Comparison of ENCODE assay signal across 8 cellular contexts in genomic region chr2:48344441-48344756, GRCh38. TPM values are rescaled to one million over a fixed set of nuclear protein-coding genes. Genes with fewer than 3 reads are reported as not detected.
DNase-seq lines count a peak whose midpoint lies in the region; ATAC-seq and TF ChIP-seq lines count a peak whose summit lies in the region.

No MANE protein-coding gene starts in this region.

- no peak overlapping the region for H3K9ac ChIP-seq in BLaER1

- H4K20me1 ChIP-seq in BLaER1: peaks cover 8% of the 10 kb centered on the region; the same call in 1 of the 2 replicates

- peak overlapping the region; percentile 39; the same call in 1 of the 2 replicates for H3K4me3 ChIP-seq in BLaER1

- no peaks in the 10 kb centered on the region for H3K27me3 ChIP-seq in BLaER1

- H3K36me3 ChIP-seq in BLaER1 (peaks cover 33% of the 10 kb centered on the region), KOPT-K1 (ENCODE audit: insufficient read depth, low read length) (peaks cover 34% of the 10 kb centered on the region)

- H3K4me1 ChIP-seq in BLaER1: peaks cover 15% of the 10 kb centered on the region

- DNase-seq in central memory CD8-positive, alpha-beta T cell (ENCODE audit: low spot score in 2 of 2): no peak
- no peak for DNase-seq in natural killer cell
- DNase-seq in HCEC 1CT: no peak

- H3K4me1 Mint-ChIP-seq in central memory CD8-positive, alpha-beta T cell: peaks cover 30% of the 10 kb centered on the region
- peaks cover 50 to 54% of the 10 kb centered on the region in 2 donors for H3K4me1 Mint-ChIP-seq in natural killer cell

- H3K4me2 ChIP-seq in BLaER1: peak overlapping the region; percentile 57

- H3K27ac ChIP-seq in BLaER1 (no peak overlapping the region), KOPT-K1 (ENCODE audit: low read depth, low read length, poor library complexity, severe bottlenecking) (peak overlapping the region; percentile 29)

- no peak for ATAC-seq in central memory CD8-positive, alpha-beta T cell (replicated peaks; ENCODE audit: extremely low read depth, poor library complexity, severe bottlenecking)
- ATAC-seq in natural killer cell (peak in 2 of 3 donors; percentile 7), HG02678 (IDR thresholded peaks at IDR 0.05; ENCODE audit: unreplicated experiment) (no peak), HG02870 (IDR thresholded peaks at IDR 0.05; ENCODE audit: unreplicated experiment) (no peak), HG03520 (IDR thresholded peaks at IDR 0.05; ENCODE audit: unreplicated experiment) (no peak)

- TF ChIP-seq CTCF in natural killer cell (IDR thresholded peaks at IDR 0.05): no peak

- H3K4me3 Mint-ChIP-seq in central memory CD8-positive, alpha-beta T cell: peak overlapping the region; percentile 66
- peak overlapping the region; percentile 74 for H3K4me3 Mint-ChIP-seq in natural killer cell

- H3K36me3 Mint-ChIP-seq in central memory CD8-positive, alpha-beta T cell (ENCODE audit: insufficient read depth): peaks cover 14% of the 10 kb centered on the region
- peaks cover 15% of the 10 kb centered on the region for H3K36me3 Mint-ChIP-seq in natural killer cell

- H3K27ac Mint-ChIP-seq in central memory CD8-positive, alpha-beta T cell (ENCODE audit: low read depth): peak overlapping the region; percentile 86
- H3K27ac Mint-ChIP-seq in natural killer cell: peak overlapping the region; percentile 74 to 87

- no peaks in the 10 kb centered on the region for H3K27me3 Mint-ChIP-seq in central memory CD8-positive, alpha-beta T cell
- no peaks in the 10 kb centered on the region for H3K27me3 Mint-ChIP-seq in natural killer cell (ENCODE audit: low read depth in 2 of 2)

- no peaks in the 10 kb centered on the region for H3K9me3 Mint-ChIP-seq in central memory CD8-positive, alpha-beta T cell
- peaks cover 2 to 8% of the 10 kb centered on the region in 2 donors for H3K9me3 Mint-ChIP-seq in natural killer cell

- intact Hi-C loops in natural killer cell (cut with micrococcal nuclease): no loop called here

- peaks cover 34% of the 10 kb centered on the region for H3K9me3 ChIP-seq in BLaER1
- H3K9me3 ChIP-seq in KOPT-K1 (ENCODE audit: insufficient read depth, low read length, poor library complexity, severe bottlenecking): peaks cover 34% of the 10 kb centered on the region

RNA-seq across cellular contexts. Expression of gene FOXN2, which starts 29.9 kb away (rescaled TPM):
- 10 to 100 TPM; 58.6 to 71.6 (median 65.9) TPM for total RNA-seq in natural killer cell

Comparison
In these comparisons a context has a peak if more than half of its experiments do, and no peak if none do; other contexts are left out.
1. ATAC-seq: peak in natural killer cell (2 of 3); none in central memory CD8-positive, alpha-beta T cell (single experiment), HG02678 (single experiment), HG02870 (single experiment) and HG03520 (single experiment).